In the genomic region with DNA sequence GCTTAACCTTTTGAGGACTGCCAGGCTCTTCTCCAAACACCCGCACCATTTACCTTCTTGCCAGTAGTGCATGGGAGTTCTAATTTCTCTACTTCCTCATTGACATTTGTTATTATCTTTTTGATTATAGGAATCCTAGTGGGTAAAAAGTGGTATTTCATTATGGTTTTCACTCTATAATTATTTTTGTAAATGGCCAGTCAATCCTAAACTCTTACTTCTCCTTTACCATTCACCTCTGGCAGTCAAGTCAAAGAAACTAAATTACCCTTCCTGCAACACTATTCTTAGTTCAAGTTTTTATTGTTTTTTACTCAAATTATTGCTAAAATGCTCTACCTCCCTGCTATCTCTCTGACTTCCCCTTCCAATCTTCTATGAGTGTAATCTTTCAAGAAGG, we compare ENCODE assay signal across 23 cellular contexts. TPM values are rescaled to one million over a fixed set of nuclear protein-coding genes. Genes with fewer than 3 reads are reported as not detected.
A peak's percentile ranks its signal among the peaks of the same experiment; 100 is the strongest.
DNase-seq lines count a peak whose midpoint lies in the region; ATAC-seq, FAIRE-seq and TF ChIP-seq lines count a peak whose summit lies in the region.
"Had no signal": no experiment of that assay in that cellular context is flagged by ENCODE, and none has a peak within 500 bp of the region (broad histone marks: within the 10 kb centered on the region; RNA-seq: fewer than 3 reads in every experiment).

No MANE protein-coding gene starts in this region.

- TF ChIP-seq RAD21 in HepG2 (CRISPR knock-in tag; IDR thresholded peaks at IDR 0.05): no peak

- H3K4me1 ChIP-seq in HepG2 (ENCODE audit: insufficient read depth, low read length) (no peaks in the 10 kb centered on the region), right lobe of liver (no peaks in the 10 kb centered on the region)

- peaks cover 23 to 42% (median 28%) of the 10 kb centered on the region in 3 donors for H3K4me1 Mint-ChIP-seq in IgD-negative memory B cell
- H3K4me1 Mint-ChIP-seq in activated T-helper 17 cell treated with anti-CD3 and anti-CD28 coated beads, Interleukin-2, amount 50 U/mL, for 72 hours: peaks cover 4% of the 10 kb centered on the region

- POLR2A ChIA-PET in HepG2 (lab: Yijun Ruan, JAX): no interaction called here

- no peak overlapping the region for H3K4me3 Mint-ChIP-seq in IgD-negative memory B cell
- H3K4me3 Mint-ChIP-seq in activated T-helper 17 cell treated with anti-CD3 and anti-CD28 coated beads, Interleukin-2, amount 50 U/mL, for 72 hours: no peak overlapping the region
- H3K4me3 Mint-ChIP-seq: CD4-positive, alpha-beta memory T cell; natural killer cell treated with Interleukin-12 subunit alpha and Interleukin-12 subunit beta and Interleukin-15 and Interleukin-18, amount 100 ng/mL, for 72 hours had no signal

- in situ Hi-C loops in HepG2 (cut with HindIII; ENCODE audit: extremely low pct_ligation_motif_present, low pct_unique_long_range_greater_than_20kb): no loop called here

- no peak overlapping the region for H2AFZ ChIP-seq in HepG2 (ENCODE audit: low read length)

- ATAC-seq in HepG2 (no peak), right lobe of liver (no peak), GM21737 (IDR thresholded peaks at IDR 0.05; ENCODE audit: unreplicated experiment) (no peak), GM21786 (IDR thresholded peaks at IDR 0.05; ENCODE audit: unreplicated experiment) (no peak)
- no peak for ATAC-seq in activated T-helper 17 cell treated with anti-CD3 and anti-CD28 coated beads, Interleukin-2, amount 50 U/mL, for 72 hours (replicated peaks)
- ATAC-seq: natural killer cell treated with Interleukin-12 subunit alpha and Interleukin-12 subunit beta and Interleukin-15 and Interleukin-18, amount 100 ng/mL, for 72 hours; pancreas; SK-N-SH treated with all-trans-retinoic acid at 6 μM for 48 hours had no signal

- CTCF ChIA-PET in HepG2 (lab: Yijun Ruan, JAX; ENCODE audit: low intra/inter-chr PET ratio, low total read pairs): no interaction called here

- H3K79me2 ChIP-seq in HepG2 (ENCODE audit: insufficient read depth, low read length): peaks cover 18% of the 10 kb centered on the region

- H4K20me1 ChIP-seq in HepG2 (ENCODE audit: insufficient read depth, low read length): no peaks in the 10 kb centered on the region

- H3K4me3 ChIP-seq in HepG2 (replicated peaks in 1 of 3; ENCODE audit: insufficient read depth in 1 of 3, low read depth in 2 of 3, low read length in 3 of 3): no peak overlapping the region
- H3K4me3 ChIP-seq in right lobe of liver: no peak overlapping the region
- H3K4me3 ChIP-seq: adrenal gland, pancreas, sigmoid colon, thoracic aorta had no signal

- H3K9me3 ChIP-seq in HepG2 (ENCODE audit: low read length) (no peaks in the 10 kb centered on the region), right lobe of liver (no peaks in the 10 kb centered on the region)
- H3K9me3 ChIP-seq: adrenal gland, pancreas, sigmoid colon, thoracic aorta had no signal

- H3K27me3 Mint-ChIP-seq in IgD-negative memory B cell: no peaks in the 10 kb centered on the region
- H3K27me3 Mint-ChIP-seq in activated T-helper 17 cell treated with anti-CD3 and anti-CD28 coated beads, Interleukin-2, amount 50 U/mL, for 72 hours: no peaks in the 10 kb centered on the region
- H3K27me3 Mint-ChIP-seq: CD4-positive, alpha-beta memory T cell; natural killer cell treated with Interleukin-12 subunit alpha and Interleukin-12 subunit beta and Interleukin-15 and Interleukin-18, amount 100 ng/mL, for 72 hours had no signal

- peak overlapping the region in 2 of 3 donors; percentile 7 to 39 for H3K27ac Mint-ChIP-seq in IgD-negative memory B cell
- H3K27ac Mint-ChIP-seq in activated T-helper 17 cell treated with anti-CD3 and anti-CD28 coated beads, Interleukin-2, amount 50 U/mL, for 72 hours: peak overlapping the region; percentile 58
- H3K27ac Mint-ChIP-seq: natural killer cell treated with Interleukin-12 subunit alpha and Interleukin-12 subunit beta and Interleukin-15 and Interleukin-18, amount 100 ng/mL, for 72 hours had no signal

- H3K36me3 ChIP-seq in HepG2 (replicated peaks in 1 of 2; ENCODE audit: control insufficient read depth in 1 of 2, insufficient read depth in 2 of 2, low read length in 2 of 2): peaks cover 3 to 50% of the 10 kb centered on the region in 2 experiments; a peak in 3 of 5 replicates
- H3K36me3 ChIP-seq in right lobe of liver: peaks cover 0 to 10% (median 2%) of the 10 kb centered on the region in 4 donors
- H3K36me3 ChIP-seq: pancreas had no signal

- no peak overlapping the region for H3K9ac ChIP-seq in HepG2 (ENCODE audit: insufficient read depth, low read depth, low read length)

- intact Hi-C loops in HepG2 (cut with micrococcal nuclease; ENCODE audit: unreplicated experiment) (no loop called here), right lobe of liver (cut with DNase I) (no loop called here)

- H3K27ac ChIP-seq in HepG2 (ENCODE audit: extremely low read length, insufficient read depth, low read length) (no peak overlapping the region), right lobe of liver (no peak overlapping the region)
- H3K27ac ChIP-seq: adrenal gland, pancreas, sigmoid colon, thoracic aorta had no signal

- DNase-seq in HepG2 (ENCODE audit: low spot score) (no peak), right lobe of liver (no peak), DMS53 (lab: John Stamatoyannopoulos, UW) (no peak)
- DNase-seq: activated CD4-positive, alpha-beta T cell treated with anti-CD3 and anti-CD28 coated beads for 1 hour; adrenal gland; CD4-positive, alpha-beta memory T cell; DMS153; GF-D8; mesenchymal stem cell; NCI-H1092; NCI-H2029 treated with DMSO at 0.1 percent for 48 hours; pancreas; RPMI8226; sigmoid colon; T-helper 9 cell had no signal

- H3K36me3 Mint-ChIP-seq in IgD-negative memory B cell: peaks cover 5% of the 10 kb centered on the region
- H3K36me3 Mint-ChIP-seq in activated T-helper 17 cell treated with anti-CD3 and anti-CD28 coated beads, Interleukin-2, amount 50 U/mL, for 72 hours (ENCODE audit: low read depth): peaks cover 80% of the 10 kb centered on the region
- H3K36me3 Mint-ChIP-seq: natural killer cell treated with Interleukin-12 subunit alpha and Interleukin-12 subunit beta and Interleukin-15 and Interleukin-18, amount 100 ng/mL, for 72 hours had no signal

- H3K27me3 ChIP-seq in HepG2 (ENCODE audit: control insufficient read depth in 1 of 2, insufficient read depth in 2 of 2, low read length in 2 of 2) (no peaks in the 10 kb centered on the region; a peak in 1 of 5 replicates), right lobe of liver (no peaks in the 10 kb centered on the region)
- H3K27me3 ChIP-seq: adrenal gland, pancreas, sigmoid colon had no signal

- TF ChIP-seq EP300 in HepG2 (IDR thresholded peaks at IDR 0.05; ENCODE audit: low read depth in 2 of 2, low read length in 2 of 2) (no peak), HepG2 (CRISPR knock-in tag; IDR thresholded peaks at IDR 0.05; ENCODE audit: borderline replicate concordance) (no peak)

- BruUV-seq in HepG2 (replicated peaks; lab: Mats Ljungman, UMichigan): TSS peak; percentile 17

- no peak for TF ChIP-seq POLR2A in HepG2 (IDR thresholded peaks at IDR 0.05; ENCODE audit: insufficient read depth in 1 of 2, low read depth in 2 of 2, low read length in 2 of 2)
- TF ChIP-seq POLR2A in right lobe of liver (IDR thresholded peaks at IDR 0.05): no peak

- no peaks in the 10 kb centered on the region for H3K9me3 Mint-ChIP-seq in IgD-negative memory B cell
- H3K9me3 Mint-ChIP-seq in activated T-helper 17 cell treated with anti-CD3 and anti-CD28 coated beads, Interleukin-2, amount 50 U/mL, for 72 hours: no peaks in the 10 kb centered on the region
- H3K9me3 Mint-ChIP-seq: CD4-positive, alpha-beta memory T cell; natural killer cell treated with Interleukin-12 subunit alpha and Interleukin-12 subunit beta and Interleukin-15 and Interleukin-18, amount 100 ng/mL, for 72 hours had no signal

- FAIRE-seq in HepG2 (lab: Jason Lieb, UNC): no peak
- FAIRE-seq: colon, pancreas had no signal

- 100% methylated on average over 1 of the region's 1 CpG for WGBS in HepG2 (ENCODE audit: low lambda C conversion rate)
- 100% methylated on average over 1 of the region's 1 CpG for WGBS in right lobe of liver (ENCODE audit: insufficient coverage, low coverage, low lambda C conversion rate, missing lambda C conversion rate)

- TF ChIP-seq CTCF in HepG2 (CRISPR knock-in tag; IDR thresholded peaks at IDR 0.05) (no peak), right lobe of liver (IDR thresholded peaks at IDR 0.05) (no peak)

- no peak overlapping the region for H3K4me2 ChIP-seq in HepG2 (ENCODE audit: low read depth, low read length)

TF ChIP-seq in HepG2, 621 proteins besides CTCF, POLR2A, EP300 and RAD21 (continues in another document):
- TF ChIP-seq BORCS8-MEF2B (CRISPR knock-in tag; IDR thresholded peaks at IDR 0.05): no peak
- TF ChIP-seq HNRNPH1 (optimal IDR thresholded peaks at IDR 0.05; ENCODE audit: low read depth, low read length): no peak
- no peak for TF ChIP-seq SMAD9 (CRISPR knock-in tag; IDR thresholded peaks at IDR 0.05)
- no peak for TF ChIP-seq ZBTB21 (CRISPR knock-in tag; IDR thresholded peaks at IDR 0.05)

RNA-seq across cellular contexts. Expression of gene ANKFY1, which starts 29.8 kb away (rescaled TPM):
- total RNA-seq in HepG2 (2016; rRNA removed; fragmentation: Illumina TruSeq; extraction: Trizol) (16.8 and 36.8 TPM in 2 replicates), right lobe of liver (10 to 100 TPM; 21.3 to 34.9 (median 29.5) TPM)
- 9.6 and 12.9 TPM in 2 replicates for total RNA-seq in HepG2 (2016; cell fraction: cytosol; rRNA removed; fragmentation: Illumina TruSeq; extraction: Trizol; ENCODE audit: low read depth)
- 14.9 and 36.2 TPM in 2 replicates for total RNA-seq in HepG2 (2016; cell fraction: insoluble cytoplasmic fraction; rRNA removed; fragmentation: Illumina TruSeq; extraction: Trizol)
- 8.7 and 9.4 TPM in 2 replicates for total RNA-seq in HepG2 (2016; cell fraction: membrane; rRNA removed; fragmentation: Illumina TruSeq; extraction: Trizol)
- 26.9 and 29.7 TPM in 2 replicates for total RNA-seq in HepG2 (2016; cell fraction: nucleus; rRNA removed; fragmentation: Illumina TruSeq; extraction: Trizol)
- polyA plus RNA-seq in HepG2 (2011; rRNA removed) (11.9 and 12.7 TPM in 2 replicates), IgD-negative memory B cell (9.4 TPM)
- 6.5 and 7.6 TPM in 2 replicates for polyA plus RNA-seq in HepG2 (2011; cell fraction: cytosol; rRNA removed)
- 73.8 and 74.5 TPM in 2 replicates for polyA plus RNA-seq in HepG2 (2011; cell fraction: nucleus; rRNA removed)
- polyA plus RNA-seq in HepG2 (2012): 11.5 and 14.0 TPM in 2 replicates
- 0.83 and 0.88 TPM in 2 replicates for polyA plus RNA-seq in HepG2 (2016; cell fraction: cytosol; fragmentation: Illumina TruSeq; extraction: Trizol; ENCODE audit: low read depth)
- polyA plus RNA-seq in HepG2 (2016; cell fraction: insoluble cytoplasmic fraction; fragmentation: Illumina TruSeq; extraction: Trizol; ENCODE audit: low read depth): 15.5 and 18.4 TPM in 2 replicates
- 2.3 and 2.6 TPM in 2 replicates for polyA plus RNA-seq in HepG2 (2016; cell fraction: membrane; fragmentation: Illumina TruSeq; extraction: Trizol; ENCODE audit: low read depth)
- polyA plus RNA-seq in HepG2 (2016; cell fraction: nucleus; fragmentation: Illumina TruSeq; extraction: Trizol; ENCODE audit: insufficient read depth, low read depth): 37.7 and 41.0 TPM in 2 replicates
- 47.3 and 71.2 TPM in 2 replicates for polyA minus RNA-seq in HepG2 (2011; rRNA and poly(A)+ RNA removed; ENCODE audit: low replicate concordance)
- polyA minus RNA-seq in HepG2 (2011; cell fraction: cytosol; rRNA and poly(A)+ RNA removed): 18.7 and 20.6 TPM in 2 replicates
- polyA minus RNA-seq in HepG2 (2011; cell fraction: nucleus; rRNA and poly(A)+ RNA removed): 36.8 and 42.4 TPM in 2 replicates
- total RNA-seq in activated T-helper 17 cell treated with anti-CD3 and anti-CD28 coated beads, Interleukin-2, amount 50 U/mL, for 72 hours: 10 to 100 TPM; 31.7 to 48.3 TPM
